ENCODE assay signal across 8 cellular contexts in genomic region chr19:2488942-2489731, GRCh38. TPM values are rescaled to one million over a fixed set of nuclear protein-coding genes. Genes with fewer than 3 reads are reported as not detected.
DNase-seq lines count a peak whose midpoint lies in the region; ATAC-seq, FAIRE-seq and TF ChIP-seq lines count a peak whose summit lies in the region.

No MANE protein-coding gene starts in this region.

- H3K4me1 Mint-ChIP-seq in Calu3 (ENCODE audit: low read depth, unreplicated experiment) = peaks cover 13% of the 10 kb centered on the region

- H4K20me1 ChIP-seq in Karpas-422 (ENCODE audit: insufficient read depth, low read depth, low read length) (no peaks in the 10 kb centered on the region), GM12878 (ENCODE audit: control insufficient read depth, insufficient read depth) (no peaks in the 10 kb centered on the region)

- peaks cover 6% of the 10 kb centered on the region for H3K36me3 Mint-ChIP-seq in Calu3 (ENCODE audit: insufficient read depth, unreplicated experiment)

- H3K4me3 ChIP-seq in Karpas-422 (ENCODE audit: low read length) (no peak overlapping the region), GM12878 (no peak overlapping the region), iPS-18c (ENCODE audit: insufficient read depth, low read depth, low read length) (peak overlapping the region; percentile 41), small intestine (ENCODE audit: low read depth in 1 of 2, low read length in 2 of 2) (peak overlapping the region in 1 of 2 donors; percentile 42)

- BruUV-seq in Calu3 (replicated peaks; lab: Mats Ljungman, UMichigan) = no TSS peak
- no TSS peak for BruUV-seq in GM12878 (replicated peaks; lab: Mats Ljungman, UMichigan)

- peak overlapping the region; percentile 30 for H3K4me3 Mint-ChIP-seq in Calu3 (ENCODE audit: low read depth, unreplicated experiment)

- ATAC-seq in GM12878 (peak; percentile 75), GM18517 (IDR thresholded peaks at IDR 0.05; ENCODE audit: unreplicated experiment) (no peak), HG03159 (IDR thresholded peaks at IDR 0.05; ENCODE audit: unreplicated experiment) (no peak)

- no peaks in the 10 kb centered on the region for H3K36me3 ChIP-seq in Karpas-422 (ENCODE audit: insufficient read depth, low read length)
- no peaks in the 10 kb centered on the region for H3K36me3 ChIP-seq in GM12878 (ENCODE audit: control insufficient read depth in 2 of 2, insufficient read depth in 2 of 2, low read length in 1 of 2)
- no peaks in the 10 kb centered on the region for H3K36me3 ChIP-seq in small intestine (ENCODE audit: control insufficient read depth in 2 of 2, insufficient read depth in 2 of 2, low read length in 2 of 2)

- SMC1A ChIA-PET in GM12878 (lab: Charles Lee; ENCODE audit: uncharacterized antibody, unreplicated experiment) = no interaction called here

- TF ChIP-seq POLR2A in GM12878 (IDR thresholded peaks at IDR 0.05; ENCODE audit: low read depth, low read length) = no peak

- no peak for TF ChIP-seq RAD21 in GM12878 (IDR thresholded peaks at IDR 0.05; ENCODE audit: insufficient read depth, low read depth, low read length)

- no peak overlapping the region for H3K27ac Mint-ChIP-seq in Calu3 (ENCODE audit: unreplicated experiment)

- peak overlapping the region; percentile 47 for H3K4me2 ChIP-seq in Karpas-422 (ENCODE audit: low read depth, low read length, poor library complexity, severe bottlenecking)
- peak overlapping the region; percentile 72 for H3K4me2 ChIP-seq in GM12878 (ENCODE audit: control insufficient read depth, insufficient read depth)

- intact Hi-C loops in Calu3 (cut with micrococcal nuclease; ENCODE audit: unreplicated experiment) (no loop called here), GM12878 (cut with micrococcal nuclease; ENCODE audit: unreplicated experiment) (no loop called here)

- peaks cover 55% of the 10 kb centered on the region for H3K4me1 ChIP-seq in Karpas-422 (ENCODE audit: low read length)
- peaks cover 23% of the 10 kb centered on the region for H3K4me1 ChIP-seq in GM12878 (ENCODE audit: control insufficient read depth, insufficient read depth, low read length)
- H3K4me1 ChIP-seq in small intestine (ENCODE audit: control insufficient read depth in 2 of 2, insufficient read depth in 1 of 2, low read depth in 1 of 2, low read length in 1 of 2) = peaks cover 5 to 8% of the 10 kb centered on the region in 2 donors

- H3K79me2 ChIP-seq in Karpas-422 (ENCODE audit: low read length) = no peaks in the 10 kb centered on the region
- H3K79me2 ChIP-seq in GM12878 (ENCODE audit: control insufficient read depth, insufficient read depth, low read length) = no peaks in the 10 kb centered on the region

- no peak for TF ChIP-seq EP300 in GM12878 (IDR thresholded peaks at IDR 0.05; ENCODE audit: borderline replicate concordance in 1 of 2, control insufficient read depth in 1 of 2, low read depth in 2 of 2, low read length in 2 of 2)

- in situ Hi-C loops in GM12878 (cut with MboI) = no loop called here

- H3K9me3 ChIP-seq in Karpas-422 (ENCODE audit: low read length) (no peaks in the 10 kb centered on the region), GM12878 (replicated peaks; ENCODE audit: control insufficient read depth, insufficient read depth, low read length) (no peaks in the 10 kb centered on the region), iPS-18c (ENCODE audit: control insufficient read depth, insufficient read depth, low read length) (no peaks in the 10 kb centered on the region), small intestine (ENCODE audit: control insufficient read depth, low read depth) (no peaks in the 10 kb centered on the region)

- peaks cover 4% of the 10 kb centered on the region; the same call in 1 of the 2 replicates for H3K27me3 ChIP-seq in Karpas-422 (ENCODE audit: low read length)
- H3K27me3 ChIP-seq in GM12878 (replicated peaks in 1 of 2; ENCODE audit: control insufficient read depth in 2 of 2, insufficient read depth in 2 of 2, low read length in 1 of 2) = peaks cover 0 to 7% of the 10 kb centered on the region in 2 experiments; a peak in 2 of 4 replicates
- H3K27me3 ChIP-seq in small intestine (ENCODE audit: control insufficient read depth in 2 of 2, insufficient read depth in 2 of 2, low read length in 2 of 2) = peaks cover 0 to 2% of the 10 kb centered on the region in 2 donors

- RAD21 ChIA-PET in GM12878 (lab: Charles Lee; ENCODE audit: unreplicated experiment) = no interaction called here

- no peak for TF ChIP-seq CTCF in Calu3 (IDR thresholded peaks at IDR 0.05; ENCODE audit: unreplicated experiment)
- TF ChIP-seq CTCF in GM12878 (IDR thresholded peaks at IDR 0.05 in 2 of 3, conservative IDR thresholded peaks at IDR 0.05 in 1 of 3; ENCODE audit: control insufficient read depth in 2 of 3, extremely low read depth in 1 of 3, insufficient read depth in 1 of 3, low read depth in 3 of 3, low read length in 3 of 3) = no peak

- H3K27ac ChIP-seq in Karpas-422 (ENCODE audit: low read length) (no peak overlapping the region), GM12878 (ENCODE audit: control insufficient read depth, insufficient read depth) (no peak overlapping the region), small intestine (ENCODE audit: low read depth in 1 of 2, low read length in 1 of 2) (no peak overlapping the region)

- H3K9ac ChIP-seq in Karpas-422 (ENCODE audit: low read length) = no peak overlapping the region
- H3K9ac ChIP-seq in GM12878 (ENCODE audit: control insufficient read depth, insufficient read depth, low read length) = no peak overlapping the region

- FAIRE-seq in GM12878 (lab: Jason Lieb, UNC) (no peak), small intestine (lab: Jason Lieb, UNC) (no peak)

- H3K27me3 Mint-ChIP-seq in Calu3 (ENCODE audit: unreplicated experiment) = no peaks in the 10 kb centered on the region

- no peaks in the 10 kb centered on the region for H3K9me2 ChIP-seq in Karpas-422 (replicated peaks; ENCODE audit: insufficient read depth, low read length)

- H3K9me3 Mint-ChIP-seq in Calu3 (ENCODE audit: low read depth, unreplicated experiment) = no peaks in the 10 kb centered on the region

- CTCF ChIA-PET in Calu3 (lab: Charles Lee) = no interaction called here
- CTCF ChIA-PET in GM12878 (lab: Yijun Ruan, JAX) = no interaction called here
- CTCF ChIA-PET in HEK293T (lab: Yijun Ruan, JAX) = no interaction called here

- DNase-seq in Calu3 = peak; percentile 36
- DNase-seq in Karpas-422 = peak; percentile 80
- DNase-seq in GM12878 (ENCODE audit: low read depth, low spot score) = no peak
- peak; percentile 61 for DNase-seq in small intestine
- no peak for DNase-seq in HEK293T (ENCODE audit: extremely low spot score)

- H2AFZ ChIP-seq in Karpas-422 (ENCODE audit: low read length) (no peak overlapping the region), GM12878 (ENCODE audit: control insufficient read depth, low read depth, low read length) (peak overlapping the region; percentile 13; the same call in 1 of the 2 replicates)

- 9% methylated on average over 58 of the region's 78 CpGs for WGBS in GM12878 (ENCODE audit: insufficient coverage, insufficient replicate concordance, low lambda C conversion rate, missing lambda C conversion rate)
- WGBS in small intestine, 3 donors = 3 to 5% (median 3%) methylated on average over 48 to 78 of the region's 78 CpGs

- POLR2A ChIA-PET in GM12878 (lab: Charles Lee) = no interaction called here
- POLR2A ChIA-PET in HEK293T (lab: Yijun Ruan, JAX) = no interaction called here

TF ChIP-seq in HEK293T, 16 proteins besides CTCF, POLR2A, EP300 and RAD21:
- TF ChIP-seq SP1 (IDR thresholded peaks at IDR 0.05) = no peak
- no peak for TF ChIP-seq ZNF384 (IDR thresholded peaks at IDR 0.05)

RNA-seq across cellular contexts. Expression of gene GADD45B, which starts 13.2 kb away (rescaled TPM):
- total RNA-seq in Calu3 (2022) = 26.3 and 36.5 TPM in 2 replicates
- total RNA-seq in Karpas-422 (2014; rRNA removed; shearing (Covaris generic); ENCODE audit: low replicate concordance) = 8.6 and 11.0 TPM in 2 replicates
- 313 and 319 TPM in 2 replicates for total RNA-seq in GM12878 (2013; cell fraction: nucleolus; rRNA removed)
- total RNA-seq in GM12878 (2014; rRNA removed) = 89.5 and 97.3 TPM in 2 replicates
- 51.1 and 53.5 TPM in 2 replicates for total RNA-seq in GM12878 (2014; rRNA removed; fragmentation: Illumina TruSeq; extraction: Trizol)
- 101 and 104 TPM in 2 replicates for total RNA-seq in GM12878 (2021)
- 59.9 TPM for polyA plus RNA-seq in GM12878 (2011; ENCODE audit: low read depth)
- polyA plus RNA-seq in GM12878 (2011; rRNA removed) = 112 and 180 TPM in 2 replicates
- polyA plus RNA-seq in GM12878 (2011; cell fraction: cytosol; rRNA removed) = 262 and 293 TPM in 2 replicates
- 355 and 391 TPM in 2 replicates for polyA plus RNA-seq in GM12878 (2011; cell fraction: nucleus; rRNA removed)
- polyA plus RNA-seq in GM12878 (2012) = 129 and 137 TPM in 2 replicates
- polyA plus RNA-seq in GM12878 (2014; fragmentation: Illumina TruSeq; extraction: Trizol) = 12.4 and 33.7 TPM in 2 replicates
- 10 to 100 TPM in 1 of 2 experiments, 1 to 10 TPM in 1; 2.4 to 10.5 TPM for polyA plus RNA-seq in GM12878 (2014; fragmentation: Nextera tagmentation; extraction: Ambion mirVana)
- 150 and 165 TPM in 2 replicates for polyA plus RNA-seq in GM12878 (2014; rRNA removed)
- 100 to 1,000 TPM in 1 of 2 experiments, 10 to 100 TPM in 1; 92.7 to 106 TPM for polyA plus RNA-seq in GM12878 (2016; fragmentation: Nextera tagmentation; extraction: Ambion mirVana)
- polyA minus RNA-seq in GM12878 (2011; rRNA and poly(A)+ RNA removed) = 93.1 and 170 TPM in 2 replicates
- 64.0 and 71.2 TPM in 2 replicates for polyA minus RNA-seq in GM12878 (2011; cell fraction: cytosol; rRNA and poly(A)+ RNA removed)
- polyA minus RNA-seq in GM12878 (2011; cell fraction: nucleus; rRNA and poly(A)+ RNA removed) = 216 and 321 TPM in 2 replicates
- polyA plus RNA-seq in small intestine = 10 to 100 TPM; 12.1 to 40.4 (median 17.8) TPM

RNA-seq across cellular contexts. Expression of gene LMNB2, which starts 32.4 kb away (rescaled TPM):
- total RNA-seq in Calu3 (2022) (88.0 and 109 TPM in 2 replicates), GM12878 (2014; rRNA removed) (98.7 and 107 TPM in 2 replicates), GM12878 (2014; rRNA removed; fragmentation: Illumina TruSeq; extraction: Trizol) (63.4 and 66.4 TPM in 2 replicates), GM12878 (2021) (117 and 118 TPM in 2 replicates)
- total RNA-seq in Karpas-422 (2014; rRNA removed; shearing (Covaris generic); ENCODE audit: low replicate concordance) = 20.8 and 80.2 TPM in 2 replicates
- 39.2 and 49.9 TPM in 2 replicates for total RNA-seq in GM12878 (2013; cell fraction: nucleolus; rRNA removed)
- 34.0 TPM for polyA plus RNA-seq in GM12878 (2011; ENCODE audit: low read depth)
- polyA plus RNA-seq in GM12878 (2011; rRNA removed) (62.9 and 98.1 TPM in 2 replicates), GM12878 (2014; fragmentation: Illumina TruSeq; extraction: Trizol) (80.1 and 121 TPM in 2 replicates), GM12878 (2014; fragmentation: Nextera tagmentation; extraction: Ambion mirVana) (1 to 10 TPM in 1 of 2 experiments, under 1 TPM in 1; 0.61 to 1.9 TPM), GM12878 (2014; rRNA removed) (94.8 and 108 TPM in 2 replicates), GM12878 (2016; fragmentation: Nextera tagmentation; extraction: Ambion mirVana) (10 to 100 TPM; 10.4 to 47.3 TPM), small intestine (10 to 100 TPM in 1 of 3 donors, 1 to 10 TPM in 2; 7.3 to 69.3 (median 9.8) TPM)
- polyA plus RNA-seq in GM12878 (2011; cell fraction: cytosol; rRNA removed) = 131 and 153 TPM in 2 replicates
- polyA plus RNA-seq in GM12878 (2011; cell fraction: nucleus; rRNA removed) = 89.5 and 121 TPM in 2 replicates
- polyA plus RNA-seq in GM12878 (2012) = 45.1 and 51.1 TPM in 2 replicates
- polyA minus RNA-seq in GM12878 (2011; rRNA and poly(A)+ RNA removed) = 61.8 and 93.7 TPM in 2 replicates
- 29.2 and 34.9 TPM in 2 replicates for polyA minus RNA-seq in GM12878 (2011; cell fraction: cytosol; rRNA and poly(A)+ RNA removed)
- polyA minus RNA-seq in GM12878 (2011; cell fraction: nucleus; rRNA and poly(A)+ RNA removed) = 14.7 and 19.8 TPM in 2 replicates

Comparison
In these comparisons a context has a peak if more than half of its experiments do, and no peak if none do; other contexts are left out.
1. DNase-seq: peak in Calu3 (single experiment), Karpas-422 (single experiment) and small intestine (single experiment); none in GM12878 (single experiment) and HEK293T (single experiment).